Comparison of ENCODE assay signal across 35 cellular contexts in the genomic region with DNA sequence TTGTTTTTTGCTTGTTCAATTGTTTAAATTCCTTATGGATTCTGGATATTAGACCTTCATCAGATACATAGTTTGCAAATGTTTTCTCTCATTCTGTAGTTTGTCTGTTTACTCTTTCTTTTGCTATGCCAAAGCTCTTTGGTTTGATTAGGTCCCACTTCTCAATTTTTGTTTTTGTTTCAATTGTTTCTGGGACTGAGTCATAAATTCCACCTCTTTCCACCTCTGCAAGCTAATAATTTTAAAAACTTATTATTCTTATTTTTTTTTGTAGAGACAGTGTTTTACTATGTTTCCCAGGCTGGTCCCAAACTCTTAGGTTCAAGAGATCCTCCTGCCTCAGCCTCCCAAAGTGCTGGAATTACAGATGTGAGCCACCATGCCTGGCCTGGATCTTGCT.
A peak's percentile ranks its signal among the peaks of the same experiment; 100 is the strongest.
DNase-seq lines count a peak whose midpoint lies in the region; FAIRE-seq and TF ChIP-seq lines count a peak whose summit lies in the region.
"Had no signal": no experiment of that assay in that cellular context is flagged by ENCODE, and none has a peak within 500 bp of the region (broad histone marks: within the 10 kb centered on the region; RNA-seq: fewer than 3 reads in every experiment).

No MANE protein-coding gene starts in this region.

- BruUV-seq in endothelial cell of umbilical vein (replicated peaks; lab: Mats Ljungman, UMichigan): no TSS peak

- peak overlapping the region; percentile 35 for H3K27ac ChIP-seq in endothelial cell of umbilical vein (ENCODE audit: insufficient read depth, low read depth, low read length)
- no peak overlapping the region for H3K27ac ChIP-seq in stomach
- H3K27ac ChIP-seq: 22Rv1; A549; BLaER1; BLaER1 treated with 17β-estradiol and CSF1 and Interleukin-3, amounts not matched to agents 10 nM and 100 nM; C4-2B had no signal

- H3K9me3 ChIP-seq in endothelial cell of umbilical vein (replicated peaks; ENCODE audit: control insufficient read depth, insufficient read depth, low read length) (no peaks in the 10 kb centered on the region), stomach (no peaks in the 10 kb centered on the region)
- H3K9me3 ChIP-seq: A549, BE2C, BLaER1, Caco-2 had no signal

- peak; percentile 47 for DNase-seq in dermis blood vessel endothelial cell
- peak; percentile 33 to 61 for DNase-seq in dermis microvascular lymphatic vessel endothelial cell (ENCODE audit: low read depth in 2 of 2)
- peak; percentile 64 for DNase-seq in endothelial cell of umbilical vein (ENCODE audit: low read depth, low spot score)
- peak; percentile 14 to 88 for DNase-seq in lung microvascular endothelial cell (ENCODE audit: low read depth in 2 of 2)
- no peak for DNase-seq in stimulated activated CD4-positive, alpha-beta T cell treated with anti-CD3 and anti-CD28 coated beads, Interleukin-1b, Interleukin-23, amount 100 ng/mL, for 48 hours
- DNase-seq in activated CD8-positive, alpha-beta memory T cell treated with anti-CD3 and anti-CD28 coated beads, Interleukin-2, amount 50 U/mL, for 4 hours: no peak
- no peak for DNase-seq in NCI-H1930 (lab: John Stamatoyannopoulos, UW)
- DNase-seq in stomach: no peak
- DNase-seq: 8988T; ACHN; AML-193; BE2C; C1 segment of cervical spinal cord; Caco-2; Calu3; CD4-positive, alpha-beta memory T cell; CD4-positive, alpha-beta T cell; CD4-positive, CD25-positive, alpha-beta regulatory T cell; CD8-positive, alpha-beta memory T cell; CD8-positive, alpha-beta T cell; COR-L47; DMS 273 treated with DMSO at 0.1 percent for 48 hours; DMS153; DMS53; DMS79; DMS79 treated with DMSO at 0.1 percent for 48 hours; DND-41; EL had no signal

- dilution Hi-C loops in endothelial cell of umbilical vein (cut with MboI; ENCODE audit: extremely low pct_ligation_motif_present, low sequenced_read_pairs): no loop called here

- peaks cover 49% of the 10 kb centered on the region for H3K4me1 ChIP-seq in endothelial cell of umbilical vein (ENCODE audit: control insufficient read depth, extremely low read depth, insufficient read depth, low read length)
- peaks cover 0 to 4% (median 0%) of the 10 kb centered on the region in 4 donors for H3K4me1 ChIP-seq in stomach
- H3K4me1 ChIP-seq: BE2C, BLaER1, Caco-2 had no signal

- CTCF ChIA-PET in endothelial cell of umbilical vein (lab: Charles Lee): interaction anchor here (1.1 to 1.2 kb wide), 2 partner anchors 9 to 24 kb away, joined by 3 read pairs; no protein-coding TSS in a partner anchor

- H3K4me2 ChIP-seq in endothelial cell of umbilical vein (ENCODE audit: insufficient read depth, low read length): no peak overlapping the region
- H3K4me2 ChIP-seq: A549, BLaER1 had no signal

- TF ChIP-seq POLR2A in endothelial cell of umbilical vein (IDR thresholded peaks at IDR 0.05; ENCODE audit: low read depth, low read length): no peak
- no peak for TF ChIP-seq POLR2A in stomach (IDR thresholded peaks at IDR 0.05)

- H3K79me2 ChIP-seq in endothelial cell of umbilical vein (ENCODE audit: control insufficient read depth, insufficient read depth, low read length): no peaks in the 10 kb centered on the region

- TF ChIP-seq EP300 in stomach (IDR thresholded peaks at IDR 0.05): no peak

- H3K27me3 ChIP-seq in endothelial cell of umbilical vein (ENCODE audit: control insufficient read depth in 2 of 2, insufficient read depth in 2 of 2, low read length in 2 of 2): no peaks in the 10 kb centered on the region
- H3K27me3 ChIP-seq in stomach: no peaks in the 10 kb centered on the region
- H3K27me3 ChIP-seq: BE2C; BLaER1; BLaER1 treated with 17β-estradiol and CSF1 and Interleukin-3, amounts not matched to agents 10 nM and 100 nM had no signal

- no peak overlapping the region for H3K9ac ChIP-seq in endothelial cell of umbilical vein (replicated peaks; ENCODE audit: extremely low read depth, insufficient read depth, low read length)
- H3K9ac ChIP-seq: BLaER1; BLaER1 treated with 17β-estradiol and CSF1 and Interleukin-3, amounts not matched to agents 10 nM and 100 nM had no signal

- peak overlapping the region; percentile 15 for H2AFZ ChIP-seq in endothelial cell of umbilical vein (ENCODE audit: low read depth, low read length)

- intact Hi-C loops in endothelial cell of umbilical vein (cut with micrococcal nuclease): no loop called here
- intact Hi-C loops in stomach (cut with DNase I; ENCODE audit: low total_unique reads): no loop called here

- H3K36me3 ChIP-seq in endothelial cell of umbilical vein (ENCODE audit: control insufficient read depth in 2 of 2, extremely low read depth in 1 of 2, insufficient read depth in 2 of 2, low read length in 2 of 2) (no peaks in the 10 kb centered on the region), stomach (no peaks in the 10 kb centered on the region)
- H3K36me3 ChIP-seq: BE2C; BLaER1; BLaER1 treated with 17β-estradiol and CSF1 and Interleukin-3, amounts not matched to agents 10 nM and 100 nM had no signal

- TF ChIP-seq CTCF in endothelial cell of umbilical vein (IDR thresholded peaks at IDR 0.05; ENCODE audit: extremely low read depth in 1 of 2, insufficient read depth in 1 of 2, low read depth in 1 of 2, low read length in 2 of 2) (no peak), stomach (IDR thresholded peaks at IDR 0.05) (no peak)

- H3K4me3 ChIP-seq in endothelial cell of umbilical vein (replicated peaks in 1 of 3; ENCODE audit: insufficient read depth in 1 of 3, low read depth in 1 of 3, low read length in 3 of 3) (no peak overlapping the region), stomach (no peak overlapping the region)
- H3K4me3 ChIP-seq: A549; BLaER1; BLaER1 treated with 17β-estradiol and CSF1 and Interleukin-3, amounts not matched to agents 10 nM and 100 nM had no signal

- no peaks in the 10 kb centered on the region for H4K20me1 ChIP-seq in endothelial cell of umbilical vein (replicated peaks; ENCODE audit: control insufficient read depth, extremely low read depth, insufficient read depth, low read length)
- H4K20me1 ChIP-seq: BLaER1; BLaER1 treated with 17β-estradiol and CSF1 and Interleukin-3, amounts not matched to agents 10 nM and 100 nM had no signal

- POLR2A ChIA-PET in endothelial cell of umbilical vein (lab: Charles Lee): no interaction called here

- no peaks in the 10 kb centered on the region for H3K9me1 ChIP-seq in endothelial cell of umbilical vein (replicated peaks; ENCODE audit: control insufficient read depth, extremely low read depth, insufficient read depth, low read length)

- FAIRE-seq in endothelial cell of umbilical vein (lab: Jason Lieb, UNC): no peak
- FAIRE-seq: A204.1, A549, D721Med had no signal

TF ChIP-seq in endothelial cell of umbilical vein, 7 proteins besides CTCF, POLR2A, EP300 and RAD21:
- TF ChIP-seq MYC (IDR thresholded peaks at IDR 0.05; ENCODE audit: low read depth, low read length) (no peak), FOS (IDR thresholded peaks at IDR 0.05; ENCODE audit: borderline replicate concordance, insufficient read depth, low read length) (no peak), EZH2 (IDR thresholded peaks at IDR 0.05; ENCODE audit: borderline replicate concordance, low read depth, low read length, severe bottlenecking) (no peak), POLR2AphosphoS5 (IDR thresholded peaks at IDR 0.05; ENCODE audit: insufficient read depth, low read depth, low read length) (no peak), GATA2 (IDR thresholded peaks at IDR 0.05; ENCODE audit: insufficient read depth, insufficient read length, low read depth, low read length) (no peak), JUN (IDR thresholded peaks at IDR 0.05; ENCODE audit: borderline replicate concordance, insufficient read depth, insufficient read length, low read depth) (no peak)
- TF ChIP-seq, protein P1, sequence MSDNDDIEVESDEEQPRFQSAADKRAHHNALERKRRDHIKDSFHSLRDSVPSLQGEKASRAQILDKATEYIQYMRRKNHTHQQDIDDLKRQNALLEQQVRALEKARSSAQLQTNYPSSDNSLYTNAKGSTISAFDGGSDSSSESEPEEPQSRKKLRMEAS (IDR thresholded peaks at IDR 0.05; ENCODE audit: insufficient read depth, insufficient read length): no peak
TF ChIP-seq in endothelial cell of umbilical vein: peak in this region for 0.

Comparison
In these comparisons a context has a peak if more than half of its experiments do, and no peak if none do; other contexts are left out.
1. DNase-seq: peak in dermis blood vessel endothelial cell (single experiment), dermis microvascular lymphatic vessel endothelial cell (2 of 2), endothelial cell of umbilical vein (single experiment) and lung microvascular endothelial cell (2 of 2); none in stimulated activated CD4-positive, alpha-beta T cell treated with anti-CD3 and anti-CD28 coated beads, Interleukin-1b, Interleukin-23, amount 100 ng/mL, for 48 hours (single experiment), activated CD8-positive, alpha-beta memory T cell treated with anti-CD3 and anti-CD28 coated beads, Interleukin-2, amount 50 U/mL, for 4 hours (single experiment), NCI-H1930 (0 of 2) and stomach (single experiment).